9 cellular contexts compared by ENCODE assay signal in the genomic region with DNA sequence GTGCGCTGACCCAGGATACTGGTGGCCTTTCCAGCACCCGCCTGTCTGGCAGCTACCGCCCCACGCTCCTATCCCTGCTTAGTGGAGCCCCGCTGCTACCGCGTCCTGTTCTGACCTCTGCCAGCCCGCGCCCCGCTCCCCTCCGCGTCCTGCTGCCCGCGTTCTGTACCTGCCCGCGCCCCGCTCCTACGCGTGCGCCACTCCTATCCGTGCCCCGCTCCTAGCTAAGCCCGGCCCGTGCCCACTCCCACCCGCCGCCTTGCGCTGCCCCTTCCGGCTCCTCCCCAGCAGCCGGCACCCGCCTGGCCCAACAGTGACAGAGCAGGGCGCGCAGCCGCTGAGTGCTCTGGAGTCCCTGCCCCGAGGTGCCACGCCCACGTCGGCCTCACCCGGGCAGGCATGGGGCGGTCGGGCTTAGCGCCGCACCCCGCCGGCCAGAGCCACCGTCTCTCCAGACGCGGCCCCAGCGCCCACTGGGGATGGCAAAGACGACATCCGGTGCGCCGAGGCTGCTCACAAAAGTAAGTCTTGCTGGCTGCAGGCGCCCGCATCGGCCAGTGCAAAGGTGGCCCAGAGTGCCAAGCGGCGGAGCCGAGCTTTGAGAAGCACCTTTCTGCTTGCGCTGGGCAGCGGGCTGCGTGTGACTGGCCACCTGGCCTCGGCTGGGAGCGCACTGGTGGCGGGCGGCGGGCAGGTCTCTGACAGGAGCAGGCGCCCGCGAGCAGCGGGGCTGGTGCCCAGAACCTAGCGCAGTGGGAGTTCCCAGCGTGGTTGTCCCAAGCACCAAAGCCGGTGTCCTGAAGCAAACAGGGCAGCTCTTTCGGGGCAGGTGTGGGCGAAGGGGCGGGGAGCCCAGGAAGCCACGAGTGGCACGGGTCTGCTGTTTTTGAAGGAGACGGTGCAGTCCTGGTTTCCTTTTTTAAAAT. TPM values are rescaled to one million over a fixed set of nuclear protein-coding genes. Genes with fewer than 3 reads are reported as not detected.
DNase-seq lines count a peak whose midpoint lies in the region; ATAC-seq and TF ChIP-seq lines count a peak whose summit lies in the region.
"Not testable (repeated sequence)": the region's sequence is repeated elsewhere in the genome, so short reads cannot be mapped to it uniquely, and the experiment has no call there.
"Had no signal": no experiment of that assay in that cellular context is flagged by ENCODE, and none has a peak within 500 bp of the region (broad histone marks: within the 10 kb centered on the region; RNA-seq: fewer than 3 reads in every experiment).

No MANE protein-coding gene starts in this region.

- H3K27me3 ChIP-seq in HUES48 (ENCODE audit: control insufficient read depth, insufficient read depth, low read length); Panc1 (ENCODE audit: control insufficient read depth, insufficient read depth, low read length); suprapubic skin: not testable (repeated sequence)
- peaks cover 26% of the 10 kb centered on the region for H3K27me3 ChIP-seq in ectodermal cell (ENCODE audit: control insufficient read depth, insufficient read depth, low read length, poor library complexity, severe bottlenecking)

- ATAC-seq in Panc1 = peak; percentile 93

- 8 to 13% methylated on average over 48 to 54 of the region's 79 CpGs for WGBS in ectodermal cell, 2 experiments
- WGBS in suprapubic skin = 4% methylated on average over 42 of the region's 79 CpGs

- not testable (repeated sequence) for H3K9me3 Mint-ChIP-seq in neural crest cell

- not testable (repeated sequence) for H3K27ac ChIP-seq in HUES48 (ENCODE audit: low read depth, low read length); Panc1 (ENCODE audit: low read length); ectodermal cell (ENCODE audit: insufficient read depth, low read depth, low read length, poor library complexity, severe bottlenecking); suprapubic skin

- not testable (repeated sequence) for H3K36me3 Mint-ChIP-seq in neural crest cell (ENCODE audit: low read depth)

- not testable (repeated sequence) for TF ChIP-seq POLR2A in suprapubic skin (IDR thresholded peaks at IDR 0.05)

- not testable (repeated sequence) for TF ChIP-seq EP300 in suprapubic skin (IDR thresholded peaks at IDR 0.05)

- H3K4me1 Mint-ChIP-seq in neural crest cell = not testable (repeated sequence)

- peak overlapping the region; percentile 51 for H3K4me3 Mint-ChIP-seq in neural crest cell

- CTCF ChIA-PET in Panc1 (lab: Charles Lee) = not testable (repeated sequence)

- H3K9ac ChIP-seq in HUES48 (ENCODE audit: low read depth, low read length) = not testable (repeated sequence)

- BruUV-seq in Panc1 (replicated peaks; lab: Mats Ljungman, UMichigan) = not testable (repeated sequence)

- not testable (repeated sequence) for H3K36me3 ChIP-seq in HUES48 (ENCODE audit: control insufficient read depth, insufficient read depth, low read length); Panc1 (ENCODE audit: control insufficient read depth, insufficient read depth, low read length); ectodermal cell (ENCODE audit: control insufficient read depth, insufficient read depth, low read length); suprapubic skin

- peak overlapping the region; percentile 48; the same call in 1 of the 2 replicates for H3K4me3 ChIP-seq in HUES48 (ENCODE audit: low read depth, low read length)
- peak overlapping the region; percentile 30 to 36; a peak in 3 of 4 replicates for H3K4me3 ChIP-seq in Panc1 (ENCODE audit: low read depth in 2 of 2, low read length in 2 of 2)
- peak overlapping the region; percentile 32 for H3K4me3 ChIP-seq in ectodermal cell (ENCODE audit: insufficient read depth, low read depth, low read length)
- peak overlapping the region; percentile 20 for H3K4me3 ChIP-seq in iPS-11a (ENCODE audit: low read depth, low read length)
- peak overlapping the region; percentile 49 for H3K4me3 ChIP-seq in suprapubic skin

- POLR2A ChIA-PET in Panc1 (lab: Charles Lee) = not testable (repeated sequence)

- not testable (repeated sequence) for H3K27ac Mint-ChIP-seq in neural crest cell (ENCODE audit: unreplicated experiment)

- intact Hi-C loops in Panc1 (cut with micrococcal nuclease; ENCODE audit: unreplicated experiment) = not testable (repeated sequence)

- H3K27me3 Mint-ChIP-seq in neural crest cell (ENCODE audit: low read depth) = peaks cover 12% of the 10 kb centered on the region

- in situ Hi-C loops in Caki2 (cut with HindIII; ENCODE audit: low pct_unique_long_range_greater_than_20kb, low sequenced_read_pairs); Panc1 (cut with HindIII; ENCODE audit: low pct_unique_long_range_greater_than_20kb, low sequenced_read_pairs): not testable (repeated sequence)

- TF ChIP-seq CTCF in Panc1 (IDR thresholded peaks at IDR 0.05); neural crest cell (conservative IDR thresholded peaks at IDR 0.05); suprapubic skin (IDR thresholded peaks at IDR 0.05): not testable (repeated sequence)

- H3K9me3 ChIP-seq in HUES48 (ENCODE audit: control insufficient read depth, insufficient read depth, low read length); Panc1 (ENCODE audit: control insufficient read depth, insufficient read depth, low read depth, low read length); ectodermal cell (ENCODE audit: control insufficient read depth, low read length); suprapubic skin: not testable (repeated sequence)

- DNase-seq in Caki2 (ENCODE audit: low read depth) = peak; percentile 76
- DNase-seq in Panc1 (ENCODE audit: low read depth, low spot score); neural crest cell (ENCODE audit: low read depth, low spot score); suprapubic skin (ENCODE audit: low spot score in 2 of 2): not testable (repeated sequence)
- peak; percentile 35 to 52 for DNase-seq in activated T-cell treated with anti-CD3 and anti-CD28 coated beads, Interleukin-2, amount 50 U/mL, for 48 hours

- not testable (repeated sequence) for H3K4me1 ChIP-seq in HUES48 (ENCODE audit: control insufficient read depth, insufficient read depth, low read length); Panc1 (ENCODE audit: control insufficient read depth, insufficient read depth, low read length); ectodermal cell (ENCODE audit: control insufficient read depth, insufficient read depth, low read length); suprapubic skin

RNA-seq across cellular contexts. Expression of gene PROP1, which starts 56.5 kb away (rescaled TPM):
- not detected in 2 replicates for total RNA-seq in Caki2 (2014; rRNA removed; shearing (Covaris generic); ENCODE audit: low replicate concordance)
- total RNA-seq in Panc1 (2021; ENCODE audit: unreplicated experiment) (not detected), neural crest cell (not detected in 2 replicates), suprapubic skin (not detected)
- not detected for polyA plus RNA-seq in Panc1 (2012; ENCODE audit: insufficient read length)
- not detected for polyA plus RNA-seq in ectodermal cell (2013, experiment 1 of 4)
- polyA plus RNA-seq in ectodermal cell (2013, experiment 2 of 4) = not detected
- not detected for polyA plus RNA-seq in ectodermal cell (2013, experiment 3 of 4)
- polyA plus RNA-seq in ectodermal cell (2013, experiment 4 of 4) = not detected
- polyA plus RNA-seq: adipose tissue had no signal
